19 cellular contexts compared by ENCODE assay signal in genomic region chr20:44943828-44944227, GRCh38.
"Had no signal": no experiment of that assay in that cellular context is flagged by ENCODE, and none has a peak within 500 bp of the region (broad histone marks: within the 10 kb centered on the region; RNA-seq: fewer than 3 reads in every experiment).

No MANE protein-coding gene starts in this region.

- ATAC-seq: foreskin keratinocyte; left colon; left ventricle myocardium superior; naive thymus-derived CD4-positive, alpha-beta T cell had no signal

- H3K79me2 ChIP-seq: hepatocyte had no signal

- DNase-seq: colonic mucosa; dermis blood vessel endothelial cell; erythroblast; foreskin keratinocyte; left colon; left ventricle myocardium superior; mesenchymal stem cell; naive thymus-derived CD4-positive, alpha-beta T cell; ovary; small intestine; stimulated activated CD4-positive, alpha-beta T cell treated with anti-CD3 and anti-CD28 coated beads, Interleukin-12 subunit alpha, Interleukin-12 subunit beta, amount 100 ng/mL, for 4 hours; stimulated activated naive CD4-positive, alpha-beta T cell treated with Interleukin-2 at 50 U/mL for 16 hours had no signal

- H3K4me3 Mint-ChIP-seq: naive thymus-derived CD4-positive, alpha-beta T cell; neural crest cell; type B pancreatic cell had no signal

- H3K4me1 Mint-ChIP-seq: neural crest cell had no signal

- H3K9me3 Mint-ChIP-seq: naive thymus-derived CD4-positive, alpha-beta T cell; neural crest cell; type B pancreatic cell had no signal

- H3K4me1 ChIP-seq: colonic mucosa, foreskin keratinocyte, right atrium auricular region had no signal

- H3K27me3 Mint-ChIP-seq: naive thymus-derived CD4-positive, alpha-beta T cell; type B pancreatic cell had no signal

- H3K9me3 ChIP-seq: colonic mucosa, ovary, right atrium auricular region had no signal

- FAIRE-seq: endothelial cell of umbilical vein, small intestine, urothelium cell line had no signal

- H3K4me3 ChIP-seq: colonic mucosa, hepatocyte, lung, ovary, right atrium auricular region had no signal

- H3K27ac Mint-ChIP-seq: type B pancreatic cell had no signal

- H3K4me2 ChIP-seq: hepatocyte had no signal

- H2AFZ ChIP-seq: hepatocyte had no signal

- H3K27ac ChIP-seq: colonic mucosa, foreskin keratinocyte, hepatocyte, ovary, right atrium auricular region had no signal

- H3K36me3 ChIP-seq: ovary had no signal

- H3K27me3 ChIP-seq: colonic mucosa, foreskin keratinocyte, hepatocyte, ovary, right atrium auricular region had no signal
